In genomic region chr20:25139061-25139705, GRCh38 we compare ENCODE assay signal across 1 cellular context.
TF ChIP-seq lines count a peak whose summit lies in the region.

No MANE protein-coding gene starts in this region.

TF ChIP-seq in HepG2, 621 proteins besides CTCF, POLR2A, EP300 and RAD21 (continued from another document and continues in another):
- no peak for TF ChIP-seq MAX (IDR thresholded peaks at IDR 0.05)
- TF ChIP-seq MAFK (conservative IDR thresholded peaks at IDR 0.05 in 1 of 2, IDR thresholded peaks at IDR 0.05 in 1 of 2; ENCODE audit: low read length in 2 of 2): no peak
- TF ChIP-seq NFATC3 (CRISPR knock-in tag; IDR thresholded peaks at IDR 0.05): no peak
- TF ChIP-seq ZEB1 (IDR thresholded peaks at IDR 0.05; ENCODE audit: insufficient replicate concordance, low read depth): peak; percentile 25
- TF ChIP-seq CBX5 (CRISPR knock-in tag; IDR thresholded peaks at IDR 0.05; ENCODE audit: borderline replicate concordance): peak; percentile 87
- TF ChIP-seq ZNF3 (CRISPR knock-in tag; IDR thresholded peaks at IDR 0.05): no peak
- no peak for TF ChIP-seq TBX3 (IDR thresholded peaks at IDR 0.05; ENCODE audit: borderline replicate concordance)
- TF ChIP-seq CERS6 (CRISPR knock-in tag; IDR thresholded peaks at IDR 0.05): no peak
- TF ChIP-seq ZFX (CRISPR knock-in tag; IDR thresholded peaks at IDR 0.05; ENCODE audit: low read depth): 0 out of 2 replicates have a peak, but pooled peaks have one; percentile 18
- TF ChIP-seq CBX1 (IDR thresholded peaks at IDR 0.05; ENCODE audit: low read depth): no peak
- no peak for TF ChIP-seq ZNF232 (CRISPR knock-in tag; IDR thresholded peaks at IDR 0.05; ENCODE audit: borderline replicate concordance)
- no peak for TF ChIP-seq MEIS2 (CRISPR knock-in tag; IDR thresholded peaks at IDR 0.05)
- no peak for TF ChIP-seq HDAC6 (IDR thresholded peaks at IDR 0.05; ENCODE audit: low read depth, low read length)
- TF ChIP-seq REXO4 (CRISPR knock-in tag; IDR thresholded peaks at IDR 0.05; ENCODE audit: borderline replicate concordance): no peak
- TF ChIP-seq ZNF101 (CRISPR knock-in tag; IDR thresholded peaks at IDR 0.05; ENCODE audit: borderline replicate concordance, low read depth): no peak
- TF ChIP-seq ZNF7 (CRISPR knock-in tag; IDR thresholded peaks at IDR 0.05): peak; percentile 98
- peak; percentile 60; the same call in 1 of the 2 replicates for TF ChIP-seq FOSL2 (CRISPR knock-in tag; IDR thresholded peaks at IDR 0.05)
- 0 out of 2 replicates have a peak, but pooled peaks have one; percentile 38 for TF ChIP-seq ZNF510 (CRISPR knock-in tag; IDR thresholded peaks at IDR 0.05; ENCODE audit: low read depth)
- no peak for TF ChIP-seq ZBTB42 (CRISPR knock-in tag; IDR thresholded peaks at IDR 0.05)
- no peak for TF ChIP-seq SP2 (CRISPR knock-in tag; IDR thresholded peaks at IDR 0.05)
- TF ChIP-seq ZSCAN22 (CRISPR knock-in tag; IDR thresholded peaks at IDR 0.05): no peak
- no peak for TF ChIP-seq ZFP36L2 (CRISPR knock-in tag; IDR thresholded peaks at IDR 0.05)
- TF ChIP-seq POGK (CRISPR knock-in tag; conservative IDR thresholded peaks at IDR 0.05): no peak
- no peak for TF ChIP-seq NR2F1 (CRISPR knock-in tag; IDR thresholded peaks at IDR 0.05)
- TF ChIP-seq RAD51 (IDR thresholded peaks at IDR 0.05; ENCODE audit: borderline replicate concordance): no peak
- no peak for TF ChIP-seq ZNF670 (CRISPR knock-in tag; IDR thresholded peaks at IDR 0.05; ENCODE audit: borderline replicate concordance)
- TF ChIP-seq ATM (IDR thresholded peaks at IDR 0.05; ENCODE audit: borderline replicate concordance): no peak
- TF ChIP-seq ETS1 (CRISPR knock-in tag; IDR thresholded peaks at IDR 0.05): no peak
- no peak for TF ChIP-seq CCDC6 (CRISPR knock-in tag; IDR thresholded peaks at IDR 0.05)
- no peak for TF ChIP-seq SP1 (IDR thresholded peaks at IDR 0.05)
- no peak for TF ChIP-seq SP1 (CRISPR knock-in tag; IDR thresholded peaks at IDR 0.05)
- TF ChIP-seq NR0B2 (CRISPR knock-in tag; IDR thresholded peaks at IDR 0.05): peak; percentile 30; the same call in 1 of the 2 replicates
- TF ChIP-seq ZNF574 (CRISPR knock-in tag; IDR thresholded peaks at IDR 0.05): 0 out of 2 replicates have a peak, but pooled peaks have one; percentile 24
- TF ChIP-seq RFX1 (IDR thresholded peaks at IDR 0.05): no peak
- TF ChIP-seq AHR (CRISPR knock-in tag; IDR thresholded peaks at IDR 0.05): no peak
- TF ChIP-seq ZNF20 (CRISPR knock-in tag; IDR thresholded peaks at IDR 0.05): no peak
- TF ChIP-seq ZHX1 (CRISPR knock-in tag; IDR thresholded peaks at IDR 0.05; ENCODE audit: low read depth): peak; percentile 35; the same call in 1 of the 2 replicates
- TF ChIP-seq ZNF343 (CRISPR knock-in tag; IDR thresholded peaks at IDR 0.05): no peak
- no peak for TF ChIP-seq HMGA1 (CRISPR knock-in tag; conservative IDR thresholded peaks at IDR 0.05)
- TF ChIP-seq ZMYM2 (CRISPR knock-in tag; IDR thresholded peaks at IDR 0.05): no peak
- no peak for TF ChIP-seq ZNF124 (CRISPR knock-in tag; IDR thresholded peaks at IDR 0.05)
- no peak for TF ChIP-seq XBP1 (CRISPR knock-in tag; IDR thresholded peaks at IDR 0.05)
- no peak for TF ChIP-seq SUZ12 (IDR thresholded peaks at IDR 0.05; ENCODE audit: low read depth, low read length)
- TF ChIP-seq BCL6 (CRISPR knock-in tag; IDR thresholded peaks at IDR 0.05): no peak
- peak; percentile 71; the same call in 1 of the 2 replicates for TF ChIP-seq ZNF362 (CRISPR knock-in tag; IDR thresholded peaks at IDR 0.05; ENCODE audit: borderline replicate concordance)
- TF ChIP-seq ZNF263 (CRISPR knock-in tag; IDR thresholded peaks at IDR 0.05): peak; percentile 96
- no peak for TF ChIP-seq ZNF552 (CRISPR knock-in tag; IDR thresholded peaks at IDR 0.05; ENCODE audit: borderline replicate concordance)
- TF ChIP-seq ZNF326 (CRISPR knock-in tag; IDR thresholded peaks at IDR 0.05; ENCODE audit: borderline replicate concordance): no peak
- TF ChIP-seq HNF1A (IDR thresholded peaks at IDR 0.05; ENCODE audit: low read depth): no peak
- TF ChIP-seq HNF1A (CRISPR knock-in tag; IDR thresholded peaks at IDR 0.05; ENCODE audit: borderline replicate concordance): no peak
- no peak for TF ChIP-seq POLR2G (IDR thresholded peaks at IDR 0.05; ENCODE audit: low read depth, low read length)
- no peak for TF ChIP-seq YEATS4 (CRISPR knock-in tag; IDR thresholded peaks at IDR 0.05; ENCODE audit: borderline replicate concordance)
- no peak for TF ChIP-seq MED1 (CRISPR knock-in tag; IDR thresholded peaks at IDR 0.05)
- no peak for TF ChIP-seq PREB (CRISPR knock-in tag; IDR thresholded peaks at IDR 0.05)
- no peak for TF ChIP-seq HNF4G (IDR thresholded peaks at IDR 0.05; ENCODE audit: borderline replicate concordance, low read depth, low read length)
- no peak for TF ChIP-seq HNF4G (CRISPR knock-in tag; IDR thresholded peaks at IDR 0.05; ENCODE audit: borderline replicate concordance, low read depth)
- peak; percentile 44; the same call in 1 of the 2 replicates for TF ChIP-seq ZNF501 (CRISPR knock-in tag; IDR thresholded peaks at IDR 0.05)
